18 cellular contexts compared by ENCODE assay signal in the genomic region with DNA sequence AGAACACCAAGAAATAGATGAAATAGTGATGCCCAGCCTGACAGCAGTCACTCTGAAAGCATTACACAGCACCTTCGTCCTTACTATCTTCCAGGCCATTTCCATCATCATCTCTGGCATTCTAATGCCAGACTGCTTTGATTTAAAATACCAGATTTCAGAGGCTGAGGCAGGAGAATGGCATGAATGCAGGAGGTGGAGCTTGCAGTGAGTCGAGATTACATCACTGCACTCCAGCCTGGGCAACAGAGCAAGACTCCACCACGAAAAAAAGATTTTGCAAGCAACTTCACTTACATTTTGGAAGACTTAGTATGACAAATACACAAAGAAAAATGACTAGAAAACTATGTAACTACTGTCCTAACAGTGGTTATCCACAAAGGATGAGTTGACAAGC.
DNase-seq lines count a peak whose midpoint lies in the region; ATAC-seq and TF ChIP-seq lines count a peak whose summit lies in the region.
"Had no signal": no experiment of that assay in that cellular context is flagged by ENCODE, and none has a peak within 500 bp of the region (broad histone marks: within the 10 kb centered on the region; RNA-seq: fewer than 3 reads in every experiment).

No MANE protein-coding gene starts in this region.

- in situ Hi-C loops in GM23248 (cut with MboI), result no loop called here

- H3K36me3 ChIP-seq in GM23248 (ENCODE audit: low read depth), result no peaks in the 10 kb centered on the region
- H3K36me3 ChIP-seq in right atrium auricular region, result no peaks in the 10 kb centered on the region
- H3K36me3 ChIP-seq: BE2C, Peyer's patch had no signal

- no peaks in the 10 kb centered on the region for H4K20me1 ChIP-seq in GM23248 (ENCODE audit: insufficient read depth)

- no peak overlapping the region for H3K9ac ChIP-seq in GM23248

- H2AFZ ChIP-seq in GM23248, result no peak overlapping the region

- no peak for TF ChIP-seq CTCF in right atrium auricular region (IDR thresholded peaks at IDR 0.05)

- H3K9me2 ChIP-seq in GM23248 (ENCODE audit: insufficient read depth), result no peaks in the 10 kb centered on the region

- peaks cover 4% of the 10 kb centered on the region; the same call in 1 of the 2 replicates for H3K4me1 ChIP-seq in GM23248 (ENCODE audit: insufficient read depth)
- H3K4me1 ChIP-seq in right atrium auricular region, result no peaks in the 10 kb centered on the region
- H3K4me1 ChIP-seq: BE2C, Peyer's patch had no signal

- no peaks in the 10 kb centered on the region; the same call in 1 of the 2 replicates for H3F3A ChIP-seq in GM23248 (ENCODE audit: insufficient read depth)

- H3K4me2 ChIP-seq in GM23248 (ENCODE audit: unreplicated experiment), result no peak overlapping the region

- H3K79me2 ChIP-seq in GM23248 (ENCODE audit: insufficient read depth), result no peaks in the 10 kb centered on the region

- H3K9me3 ChIP-seq in GM23248 (ENCODE audit: low read depth) (no peaks in the 10 kb centered on the region), right atrium auricular region (no peaks in the 10 kb centered on the region)
- H3K9me3 ChIP-seq: BE2C, Peyer's patch had no signal

- no peak overlapping the region for H3K4me3 ChIP-seq in GM23248
- H3K4me3 ChIP-seq in right atrium auricular region, result no peak overlapping the region
- H3K4me3 ChIP-seq: Peyer's patch had no signal

- H3K27me3 ChIP-seq in GM23248 (replicated peaks; ENCODE audit: insufficient read depth), result no peaks in the 10 kb centered on the region
- no peaks in the 10 kb centered on the region for H3K27me3 ChIP-seq in right atrium auricular region
- H3K27me3 ChIP-seq: BE2C, Peyer's patch had no signal

- ATAC-seq in SK-N-SH treated with all-trans-retinoic acid at 6 μM for 48 hours, result peak; percentile 38; the same call in 2 of the 3 replicates
- ATAC-seq in GM21576 (IDR thresholded peaks at IDR 0.05; ENCODE audit: unreplicated experiment), result no peak
- ATAC-seq in HG02678 (IDR thresholded peaks at IDR 0.05; ENCODE audit: unreplicated experiment), result no peak

- DNase-seq in AG08395 (ENCODE audit: low spot score), result peak; percentile 35
- peak; percentile 54 for DNase-seq in GM23248
- DNase-seq in fibroblast of peridontal ligament (ENCODE audit: extremely low read depth), result peak; percentile 47
- DNase-seq in LoVo (ENCODE audit: low spot score), result no peak
- DNase-seq in right atrium auricular region (ENCODE audit: low spot score), result no peak
- DNase-seq: BE2C; CD8-positive, alpha-beta memory T cell; DMS 273 treated with DMSO at 0.1 percent for 48 hours; Karpas-422; MV-4-11; NCI-H1417 treated with DMSO at 0.1 percent for 48 hours; NCI-H2029; NCI-H2171 treated with DMSO at 0.1 percent for 48 hours; Peyer's patch; SHP77 had no signal

- WGBS in GM23248 (ENCODE audit: low coverage in 1 of 2, low lambda C conversion rate in 2 of 2, missing lambda C conversion rate in 2 of 2), 2 experiments, result 20 to 23% methylated on average over 3 of the region's 3 CpGs

- H3K27ac ChIP-seq in GM23248 (no peak overlapping the region), right atrium auricular region (no peak overlapping the region)
- H3K27ac ChIP-seq: Peyer's patch had no signal

TF ChIP-seq in SK-N-SH treated with all-trans-retinoic acid at 6 μM for 48 hours, 23 proteins besides CTCF, POLR2A, EP300 and RAD21:
- TF ChIP-seq BACH2 (CRISPR knock-in tag; IDR thresholded peaks at IDR 0.05; ENCODE audit: borderline replicate concordance), result no peak
- no peak for TF ChIP-seq ZFP3 (CRISPR knock-in tag; IDR thresholded peaks at IDR 0.05)
- no peak for TF ChIP-seq SNAI2 (CRISPR knock-in tag; IDR thresholded peaks at IDR 0.05)
- TF ChIP-seq ZFP30 (CRISPR knock-in tag; IDR thresholded peaks at IDR 0.05), result no peak
- no peak for TF ChIP-seq TOX (CRISPR knock-in tag; IDR thresholded peaks at IDR 0.05; ENCODE audit: borderline replicate concordance)
- TF ChIP-seq ISL1 (CRISPR knock-in tag; IDR thresholded peaks at IDR 0.05), result no peak
- no peak for TF ChIP-seq RARB (CRISPR knock-in tag; IDR thresholded peaks at IDR 0.05)
- TF ChIP-seq, protein P1, sequence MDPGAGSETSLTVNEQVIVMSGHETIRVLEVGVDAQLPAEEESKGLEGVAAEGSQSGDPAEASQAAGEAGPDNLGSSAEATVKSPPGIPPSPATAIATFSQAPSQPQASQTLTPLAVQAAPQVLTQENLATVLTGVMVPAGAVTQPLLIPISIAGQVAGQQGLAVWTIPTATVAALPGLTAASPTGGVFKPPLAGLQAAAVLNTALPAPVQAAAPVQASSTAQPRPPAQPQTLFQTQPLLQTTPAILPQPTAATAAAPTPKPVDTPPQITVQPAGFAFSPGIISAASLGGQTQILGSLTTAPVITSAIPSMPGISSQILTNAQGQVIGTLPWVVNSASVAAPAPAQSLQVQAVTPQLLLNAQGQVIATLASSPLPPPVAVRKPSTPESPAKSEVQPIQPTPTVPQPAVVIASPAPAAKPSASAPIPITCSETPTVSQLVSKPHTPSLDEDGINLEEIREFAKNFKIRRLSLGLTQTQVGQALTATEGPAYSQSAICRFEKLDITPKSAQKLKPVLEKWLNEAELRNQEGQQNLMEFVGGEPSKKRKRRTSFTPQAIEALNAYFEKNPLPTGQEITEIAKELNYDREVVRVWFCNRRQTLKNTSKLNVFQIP (CRISPR knock-in tag; IDR thresholded peaks at IDR 0.05; ENCODE audit: borderline replicate concordance, low read depth), result no peak
- TF ChIP-seq ZNF8 (CRISPR knock-in tag; IDR thresholded peaks at IDR 0.05), result no peak
- TF ChIP-seq ZC3H10 (CRISPR knock-in tag; IDR thresholded peaks at IDR 0.05), result no peak
- TF ChIP-seq, protein P2, sequence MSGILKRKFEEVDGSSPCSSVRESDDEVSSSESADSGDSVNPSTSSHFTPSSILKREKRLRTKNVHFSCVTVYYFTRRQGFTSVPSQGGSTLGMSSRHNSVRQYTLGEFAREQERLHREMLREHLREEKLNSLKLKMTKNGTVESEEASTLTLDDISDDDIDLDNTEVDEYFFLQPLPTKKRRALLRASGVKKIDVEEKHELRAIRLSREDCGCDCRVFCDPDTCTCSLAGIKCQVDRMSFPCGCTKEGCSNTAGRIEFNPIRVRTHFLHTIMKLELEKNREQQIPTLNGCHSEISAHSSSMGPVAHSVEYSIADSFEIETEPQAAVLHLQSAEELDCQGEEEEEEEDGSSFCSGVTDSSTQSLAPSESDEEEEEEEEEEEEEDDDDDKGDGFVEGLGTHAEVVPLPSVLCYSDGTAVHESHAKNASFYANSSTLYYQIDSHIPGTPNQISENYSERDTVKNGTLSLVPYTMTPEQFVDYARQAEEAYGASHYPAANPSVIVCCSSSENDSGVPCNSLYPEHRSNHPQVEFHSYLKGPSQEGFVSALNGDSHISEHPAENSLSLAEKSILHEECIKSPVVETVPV (CRISPR knock-in tag; IDR thresholded peaks at IDR 0.05), result no peak
- TF ChIP-seq, protein P3, sequence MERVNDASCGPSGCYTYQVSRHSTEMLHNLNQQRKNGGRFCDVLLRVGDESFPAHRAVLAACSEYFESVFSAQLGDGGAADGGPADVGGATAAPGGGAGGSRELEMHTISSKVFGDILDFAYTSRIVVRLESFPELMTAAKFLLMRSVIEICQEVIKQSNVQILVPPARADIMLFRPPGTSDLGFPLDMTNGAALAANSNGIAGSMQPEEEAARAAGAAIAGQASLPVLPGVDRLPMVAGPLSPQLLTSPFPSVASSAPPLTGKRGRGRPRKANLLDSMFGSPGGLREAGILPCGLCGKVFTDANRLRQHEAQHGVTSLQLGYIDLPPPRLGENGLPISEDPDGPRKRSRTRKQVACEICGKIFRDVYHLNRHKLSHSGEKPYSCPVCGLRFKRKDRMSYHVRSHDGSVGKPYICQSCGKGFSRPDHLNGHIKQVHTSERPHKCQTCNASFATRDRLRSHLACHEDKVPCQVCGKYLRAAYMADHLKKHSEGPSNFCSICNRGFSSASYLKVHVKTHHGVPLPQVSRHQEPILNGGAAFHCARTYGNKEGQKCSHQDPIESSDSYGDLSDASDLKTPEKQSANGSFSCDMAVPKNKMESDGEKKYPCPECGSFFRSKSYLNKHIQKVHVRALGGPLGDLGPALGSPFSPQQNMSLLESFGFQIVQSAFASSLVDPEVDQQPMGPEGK (CRISPR knock-in tag; IDR thresholded peaks at IDR 0.05; ENCODE audit: borderline replicate concordance), result no peak
- TF ChIP-seq, protein P4, sequence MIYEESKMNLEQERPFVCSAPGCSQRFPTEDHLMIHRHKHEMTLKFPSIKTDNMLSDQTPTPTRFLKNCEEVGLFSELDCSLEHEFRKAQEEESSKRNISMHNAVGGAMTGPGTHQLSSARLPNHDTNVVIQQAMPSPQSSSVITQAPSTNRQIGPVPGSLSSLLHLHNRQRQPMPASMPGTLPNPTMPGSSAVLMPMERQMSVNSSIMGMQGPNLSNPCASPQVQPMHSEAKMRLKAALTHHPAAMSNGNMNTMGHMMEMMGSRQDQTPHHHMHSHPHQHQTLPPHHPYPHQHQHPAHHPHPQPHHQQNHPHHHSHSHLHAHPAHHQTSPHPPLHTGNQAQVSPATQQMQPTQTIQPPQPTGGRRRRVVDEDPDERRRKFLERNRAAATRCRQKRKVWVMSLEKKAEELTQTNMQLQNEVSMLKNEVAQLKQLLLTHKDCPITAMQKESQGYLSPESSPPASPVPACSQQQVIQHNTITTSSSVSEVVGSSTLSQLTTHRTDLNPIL (CRISPR knock-in tag; IDR thresholded peaks at IDR 0.05; ENCODE audit: low read depth), result no peak
- TF ChIP-seq ARNTL (CRISPR knock-in tag; IDR thresholded peaks at IDR 0.05; ENCODE audit: borderline replicate concordance, low read depth), result no peak
- TF ChIP-seq ZNF565 (CRISPR knock-in tag; conservative IDR thresholded peaks at IDR 0.05; ENCODE audit: low read depth), result no peak

Comparison
In these comparisons a context has a peak if more than half of its experiments do, and no peak if none do; other contexts are left out.
1. DNase-seq: peak in AG08395 (single experiment), GM23248 (single experiment) and fibroblast of peridontal ligament (single experiment); none in LoVo (single experiment) and right atrium auricular region (single experiment).